ENCODE assay signal across 1 cellular context in the genomic region with DNA sequence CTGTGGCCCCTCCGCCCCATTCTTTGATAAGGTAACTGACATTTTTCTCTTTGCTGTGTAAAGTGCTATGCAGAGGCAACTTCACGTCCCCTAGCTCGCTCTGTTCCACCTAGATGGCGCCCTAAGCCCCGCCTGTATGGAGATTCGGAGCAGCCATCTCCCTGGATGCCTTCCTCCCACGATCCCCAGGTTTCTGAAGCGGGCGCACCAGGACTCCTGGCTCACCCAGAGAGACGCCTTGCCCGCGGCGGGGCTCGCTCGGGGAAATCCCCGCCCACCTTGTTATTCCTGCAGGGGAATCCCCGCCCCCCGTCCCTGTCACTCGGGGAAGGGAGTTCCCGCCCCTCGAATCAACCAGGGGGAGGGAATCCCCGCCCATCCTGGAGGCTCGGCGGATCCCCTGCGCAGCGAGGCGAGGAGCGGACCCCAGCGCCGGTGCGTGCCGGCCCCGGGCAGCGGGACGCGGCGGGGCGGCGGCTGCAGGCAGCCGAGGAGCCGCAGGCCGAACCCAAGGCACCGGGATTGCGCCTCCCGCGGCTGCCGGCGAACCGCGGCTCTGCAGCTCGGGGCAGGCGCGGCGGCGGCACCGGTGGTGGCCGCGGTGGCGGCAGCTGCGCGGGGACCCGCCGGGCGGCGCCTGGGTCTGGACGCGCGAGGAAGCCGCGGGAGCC.
TF ChIP-seq lines count a peak whose summit lies in the region.

A gene (plus strand): TSS at position 384 of the 671 bp plus-strand sequence.

TF ChIP-seq in HCT116, 20 proteins besides CTCF, POLR2A, EP300 and RAD21 (continued from another document):
- TF ChIP-seq JUND (IDR thresholded peaks at IDR 0.05) (no peak), ZFX (IDR thresholded peaks at IDR 0.05) (peak; percentile 45; the same call in 1 of the 2 replicates)
